ENCODE assay signal across 18 cellular contexts in genomic region chr2:209390839-209391238, GRCh38. TPM values are rescaled to one million over a fixed set of nuclear protein-coding genes. Genes with fewer than 3 reads are reported as not detected.
"Had no signal": no experiment of that assay in that cellular context is flagged by ENCODE, and none has a peak within 500 bp of the region (broad histone marks: within the 10 kb centered on the region; RNA-seq: fewer than 3 reads in every experiment).

No MANE protein-coding gene starts in this region.

- H3K4me1 ChIP-seq: prostate gland, right atrium auricular region, sigmoid colon, testis had no signal

- H3K9me3 ChIP-seq: prostate gland, right atrium auricular region, sigmoid colon, testis, tibial artery had no signal

- H3K27me3 ChIP-seq: dorsolateral prefrontal cortex, right atrium auricular region, sigmoid colon, testis, tibial artery had no signal

- H3K4me3 ChIP-seq: dorsolateral prefrontal cortex, lung, prostate gland, right atrium auricular region, sigmoid colon, testis, tibial artery had no signal

- H3K27ac ChIP-seq: dorsolateral prefrontal cortex, prostate gland, right atrium auricular region, sigmoid colon, testis, tibial artery had no signal

- DNase-seq: dorsolateral prefrontal cortex; effector CD4-positive, alpha-beta T cell; hypothalamus; immature natural killer cell; islet precursor cell; left ventricle myocardium superior; natural killer cell; sigmoid colon; stimulated activated CD4-positive, alpha-beta T cell treated with anti-CD3 and anti-CD28 coated beads, Interleukin-2, amount 100 ng/mL, for 24 hours; stimulated activated CD4-positive, alpha-beta T cell treated with anti-CD3 and anti-CD28 coated beads, Interleukin-4, amount 100 ng/mL, for 24 hours; stimulated activated naive CD8-positive, alpha-beta T cell treated with anti-CD3 and anti-CD28 coated beads, Interleukin-15, Interleukin-2, amounts not matched to agents 100 U/mL and 50 U/mL, for 24 hours; substantia nigra; testis; tibial artery had no signal

- ATAC-seq: left ventricle myocardium superior; natural killer cell; stimulated activated effector memory CD8-positive, alpha-beta T cell treated with anti-CD3 and anti-CD28 coated beads, Interleukin-12 subunit alpha, Interleukin-12 subunit beta, amount 100 ng/mL, for 72 hours; stimulated activated naive CD8-positive, alpha-beta T cell treated with anti-CD3 and anti-CD28 coated beads, Interleukin-15, Interleukin-2, amounts not matched to agents 100 U/mL and 50 U/mL, for 24 hours had no signal

- H3K36me3 ChIP-seq: prostate gland, right atrium auricular region, sigmoid colon, tibial artery had no signal

RNA-seq across cellular contexts. Expression of gene MAP2, which starts 33.0 kb away (rescaled TPM):
- total RNA-seq: natural killer cell had no signal
- polyA plus RNA-seq: immature natural killer cell had no signal
